In genomic region chr6:24313477-24314141, GRCh38 we compare ENCODE assay signal across 13 cellular contexts. TPM values are rescaled to one million over a fixed set of nuclear protein-coding genes. Genes with fewer than 3 reads are reported as not detected.
A peak's percentile ranks its signal among the peaks of the same experiment; 100 is the strongest.
DNase-seq lines count a peak whose midpoint lies in the region; ATAC-seq and TF ChIP-seq lines count a peak whose summit lies in the region.
"Had no signal": no experiment of that assay in that cellular context is flagged by ENCODE, and none has a peak within 500 bp of the region (broad histone marks: within the 10 kb centered on the region; RNA-seq: fewer than 3 reads in every experiment).

No MANE protein-coding gene starts in this region.

- peaks cover 3% of the 10 kb centered on the region for H3K27me3 Mint-ChIP-seq in GM23338 (ENCODE audit: insufficient read depth, low read depth, poor library complexity)

- H4K8ac ChIP-seq in trophoblast cell (ENCODE audit: low read depth, low read length): peak overlapping the region; percentile 53

- peak overlapping the region; percentile 33 for H3K4me3 Mint-ChIP-seq in GM23338
- H3K4me3 Mint-ChIP-seq: naive B cell had no signal

- H3K27ac ChIP-seq in GM23338 (ENCODE audit: low read depth) (peak overlapping the region; percentile 46; the same call in 1 of the 2 replicates), SJSA1 (no peak overlapping the region), trophoblast cell (ENCODE audit: low read depth, low read length) (no peak overlapping the region)
- H3K27ac ChIP-seq: gastrocnemius medialis, tibial artery had no signal

- no peaks in the 10 kb centered on the region for H3K27me3 ChIP-seq in GM23338 (ENCODE audit: insufficient read depth)
- H3K27me3 ChIP-seq in SJSA1 (replicated peaks): no peaks in the 10 kb centered on the region
- H3K27me3 ChIP-seq in trophoblast cell (ENCODE audit: insufficient read depth, low read length): no peaks in the 10 kb centered on the region
- H3K27me3 ChIP-seq: gastrocnemius medialis, tibial artery had no signal

- H2AFZ ChIP-seq in GM23338 (no peak overlapping the region), trophoblast cell (ENCODE audit: insufficient read depth, low read length, poor library complexity) (no peak overlapping the region)

- H3K18ac ChIP-seq in trophoblast cell (ENCODE audit: low read length): no peak overlapping the region

- H4K20me1 ChIP-seq in GM23338 (replicated peaks; ENCODE audit: insufficient read depth): no peaks in the 10 kb centered on the region

- H3K79me2 ChIP-seq in GM23338 (replicated peaks; ENCODE audit: insufficient read depth) (no peaks in the 10 kb centered on the region), trophoblast cell (ENCODE audit: control insufficient read depth, insufficient read depth, low read length, poor library complexity) (no peaks in the 10 kb centered on the region)

- H3K23ac ChIP-seq in trophoblast cell (ENCODE audit: low read length): peak overlapping the region; percentile 64

- peaks cover 30% of the 10 kb centered on the region for H3K4me1 Mint-ChIP-seq in GM23338
- H3K4me1 Mint-ChIP-seq: naive B cell had no signal

- H3K9me3 ChIP-seq in SJSA1 (replicated peaks) (peaks cover 4% of the 10 kb centered on the region; the same call in 1 of the 2 replicates), trophoblast cell (ENCODE audit: insufficient read depth, low read depth, low read length) (peaks cover 2% of the 10 kb centered on the region)
- H3K9me3 ChIP-seq: gastrocnemius medialis had no signal

- H3K79me1 ChIP-seq in trophoblast cell (ENCODE audit: low read length): peaks cover 3% of the 10 kb centered on the region

- TF ChIP-seq CTCF in GM23338 (conservative IDR thresholded peaks at IDR 0.05; ENCODE audit: low read depth in 2 of 2) (no peak), GM13976 (IDR thresholded peaks at IDR 0.05; ENCODE audit: borderline replicate concordance, control extremely low read depth, extremely low read depth, insufficient read depth, missing control alignments) (no peak)

- peak overlapping the region; percentile 19 for H2BK5ac ChIP-seq in trophoblast cell (ENCODE audit: low read depth, low read length, poor library complexity)

- H3K9me2 ChIP-seq in GM23338 (ENCODE audit: insufficient read depth): 0 out of 2 replicates have a peak, but pooled peaks cover 3% of the 10 kb centered on the region

- peak overlapping the region; percentile 92 for H2AK5ac ChIP-seq in trophoblast cell (ENCODE audit: low read length)

- H2BK120ac ChIP-seq in trophoblast cell (ENCODE audit: insufficient read depth, low read length, poor library complexity): peak overlapping the region; percentile 88

- H3K4me3 ChIP-seq in GM23338 (no peak overlapping the region), SJSA1 (no peak overlapping the region), trophoblast cell (ENCODE audit: low read depth, low read length) (no peak overlapping the region)
- H3K4me3 ChIP-seq: gastrocnemius medialis, K562, tibial artery had no signal

- H3K36me3 Mint-ChIP-seq in GM23338 (ENCODE audit: low read depth): no peaks in the 10 kb centered on the region

- WGBS in trophoblast cell (ENCODE audit: extremely low coverage, insufficient coverage, insufficient read length): no CpG with 5 or more reads among the region's 6 CpGs

- DNase-seq in GM23338 (ENCODE audit: low spot score) (peak; percentile 66), SJSA1 (ENCODE audit: low read depth in 1 of 2, low spot score in 2 of 2) (peak; percentile 53 to 63), glomerular visceral epithelial cell (ENCODE audit: extremely low spot score) (peak; percentile 95), trophoblast cell (peak; percentile 84 to 95), GM13976 (ENCODE audit: low spot score) (no peak), NCI-H1092 treated with DMSO at 0.1 percent for 48 hours (lab: John Stamatoyannopoulos, UW) (no peak)
- DNase-seq: COR-L47, gastrocnemius medialis, naive B cell, tibial artery had no signal

- no peak overlapping the region for H3K9ac ChIP-seq in trophoblast cell (ENCODE audit: low read length)

- peak overlapping the region; percentile 73 for H2BK12ac ChIP-seq in trophoblast cell (ENCODE audit: low read length)

- peaks cover 15% of the 10 kb centered on the region; the same call in 1 of the 2 replicates for H3K4me1 ChIP-seq in GM23338 (ENCODE audit: insufficient read depth)
- H3K4me1 ChIP-seq in SJSA1 (replicated peaks): peaks cover 4% of the 10 kb centered on the region
- peaks cover 3 to 5% of the 10 kb centered on the region in 2 experiments for H3K4me1 ChIP-seq in trophoblast cell (ENCODE audit: control insufficient read depth in 1 of 2, insufficient read depth in 2 of 2, low read length in 2 of 2)
- H3K4me1 ChIP-seq: gastrocnemius medialis, tibial artery had no signal

- H3K4ac ChIP-seq in trophoblast cell (ENCODE audit: low read depth, low read length): peak overlapping the region; percentile 6

- H3K27ac Mint-ChIP-seq in GM23338: peak overlapping the region; percentile 92

- peak overlapping the region; percentile 74 for H3K14ac ChIP-seq in trophoblast cell (ENCODE audit: low read length)

- H4K12ac ChIP-seq in trophoblast cell (ENCODE audit: low read depth, low read length): no peak overlapping the region

- no peaks in the 10 kb centered on the region for H3K9me3 Mint-ChIP-seq in GM23338

- H4K91ac ChIP-seq in trophoblast cell (ENCODE audit: low read depth, low read length): peak overlapping the region; percentile 75

- no peaks in the 10 kb centered on the region for H3F3A ChIP-seq in GM23338 (replicated peaks; ENCODE audit: low read depth)

- in situ Hi-C loops in GM13976 (cut with MboI; ENCODE audit: low sequenced_read_pairs, unreplicated experiment): no loop called here

- H3K36me3 ChIP-seq in GM23338 (ENCODE audit: insufficient read depth) (peaks cover 7% of the 10 kb centered on the region; the same call in 1 of the 2 replicates), SJSA1 (no peaks in the 10 kb centered on the region), trophoblast cell (ENCODE audit: control insufficient read depth in 1 of 2, insufficient read depth in 2 of 2, low read length in 2 of 2) (no peaks in the 10 kb centered on the region)
- H3K36me3 ChIP-seq: gastrocnemius medialis, tibial artery had no signal

- peak; percentile 94 for ATAC-seq in GM23338
- no peak for ATAC-seq in GM19455 (IDR thresholded peaks at IDR 0.05; ENCODE audit: unreplicated experiment)
- ATAC-seq in GM21528 (IDR thresholded peaks at IDR 0.05; ENCODE audit: low FRiP score, unreplicated experiment): no peak
- ATAC-seq: gastrocnemius medialis, K562 had no signal

- H3K4me2 ChIP-seq in GM23338: peak overlapping the region; percentile 22
- peak overlapping the region; percentile 29 for H3K4me2 ChIP-seq in trophoblast cell (ENCODE audit: low read length)

TF ChIP-seq in GM23338, 12 proteins besides CTCF, POLR2A, EP300 and RAD21:
- TF ChIP-seq ZNF331 (CRISPR knock-in tag; IDR thresholded peaks at IDR 0.05; ENCODE audit: low read depth) (no peak), POLR2AphosphoS5 (IDR thresholded peaks at IDR 0.05; ENCODE audit: low read depth) (no peak), EZH2 (IDR thresholded peaks at IDR 0.05; ENCODE audit: low read depth, unreplicated experiment) (no peak), ETS1 (IDR thresholded peaks at IDR 0.05) (peak; percentile 28; the same call in 1 of the 2 replicates), NANOG (IDR thresholded peaks at IDR 0.05; ENCODE audit: borderline replicate concordance) (peak; percentile 57; the same call in 1 of the 2 replicates), EZH2phosphoT487 (IDR thresholded peaks at IDR 0.05; ENCODE audit: unreplicated experiment) (no peak)

RNA-seq across cellular contexts. Expression of gene DCDC2, which starts 44.2 kb away (rescaled TPM):
- total RNA-seq in GM23338 (2014; rRNA removed; shearing (Covaris generic)): 0.50 and 0.59 TPM in 2 replicates
- 0.12 and 0.79 TPM in 2 replicates for polyA plus RNA-seq in GM23338 (2016; fragmentation: Nextera tagmentation; extraction: Ambion mirVana)
- total RNA-seq in SJSA1 (2014; rRNA removed; shearing (Covaris generic)): 0.08 TPM in 1 of 2 replicates, not detected in the other
- polyA plus RNA-seq in trophoblast cell (2013): 0.07 and 0.08 TPM in 2 replicates
- polyA plus RNA-seq: K562 had no signal

Comparison
In these comparisons a context has a peak if more than half of its experiments do, and no peak if none do; other contexts are left out.
1. DNase-seq: peak in GM23338 (single experiment), SJSA1 (2 of 2), glomerular visceral epithelial cell (single experiment) and trophoblast cell (2 of 2); none in GM13976 (single experiment) and NCI-H1092 treated with DMSO at 0.1 percent for 48 hours (single experiment).